ENCODE assay signal across 9 cellular contexts in the genomic region with DNA sequence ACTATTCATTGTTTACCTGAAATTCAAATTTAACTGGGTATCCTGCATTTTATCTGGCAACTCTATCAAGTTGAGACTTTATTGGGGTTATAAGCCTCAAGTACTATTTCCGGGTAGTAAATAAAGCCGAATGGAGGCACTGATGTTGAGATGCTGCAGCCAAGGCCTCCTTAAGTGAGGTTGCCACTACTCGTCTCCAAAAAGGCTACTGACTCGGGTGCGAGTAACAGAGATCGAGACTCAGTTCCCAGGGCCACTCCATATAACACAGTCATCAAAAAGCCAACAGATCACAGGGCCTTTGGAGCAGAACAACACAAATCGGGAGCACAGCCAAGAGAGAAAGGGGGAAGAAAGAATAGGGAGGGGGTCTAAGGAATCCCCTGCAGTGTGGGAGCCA. TPM values are rescaled to one million over a fixed set of nuclear protein-coding genes. Genes with fewer than 3 reads are reported as not detected.
DNase-seq lines count a peak whose midpoint lies in the region; FAIRE-seq and TF ChIP-seq lines count a peak whose summit lies in the region.
"Had no signal": no experiment of that assay in that cellular context is flagged by ENCODE, and none has a peak within 500 bp of the region (broad histone marks: within the 10 kb centered on the region; RNA-seq: fewer than 3 reads in every experiment).

No MANE protein-coding gene starts in this region.

- POLR2A ChIA-PET in activated CD4-positive, alpha-beta memory T cell treated with anti-CD3 and anti-CD28 coated beads, Interleukin-2, amount 10 ng/mL, durations not matched to agents 7 days and 5 days (lab: Charles Lee): interaction anchor here (1.2 to 1.4 kb wide), 2 partner anchors 33 to 57 kb away, joined by 3 read pairs; a partner anchor contains a TSS

- no peak for FAIRE-seq in frontal cortex (lab: Jason Lieb, UNC)
- FAIRE-seq: colon had no signal

- TF ChIP-seq CTCF in glutamatergic neuron (IDR thresholded peaks at IDR 0.05; ENCODE audit: partially characterized antibody, unreplicated experiment): no peak

- peak overlapping the region; percentile 96 for H3K4me3 Mint-ChIP-seq in activated CD4-positive, alpha-beta T cell treated with anti-CD3 and anti-CD28 coated beads, Interleukin-2, amount 10 ng/mL, durations not matched to agents 24 days and 14 days
- peak overlapping the region; percentile 99 for H3K4me3 Mint-ChIP-seq in activated CD4-positive, alpha-beta memory T cell treated with anti-CD3 and anti-CD28 coated beads, Interleukin-2, amount 10 ng/mL, durations not matched to agents 7 days and 5 days
- peak overlapping the region; percentile 100 for H3K4me3 Mint-ChIP-seq in glutamatergic neuron (ENCODE audit: unreplicated experiment)

- H3K27me3 Mint-ChIP-seq in activated CD4-positive, alpha-beta T cell treated with anti-CD3 and anti-CD28 coated beads, Interleukin-2, amount 10 ng/mL, durations not matched to agents 24 days and 14 days: no peaks in the 10 kb centered on the region
- H3K27me3 Mint-ChIP-seq in activated CD4-positive, alpha-beta memory T cell treated with anti-CD3 and anti-CD28 coated beads, Interleukin-2, amount 10 ng/mL, durations not matched to agents 7 days and 5 days: no peaks in the 10 kb centered on the region
- peaks cover 8% of the 10 kb centered on the region for H3K27me3 Mint-ChIP-seq in glutamatergic neuron (ENCODE audit: unreplicated experiment)

- peak overlapping the region; percentile 97 for H3K27ac Mint-ChIP-seq in activated CD4-positive, alpha-beta T cell treated with anti-CD3 and anti-CD28 coated beads, Interleukin-2, amount 10 ng/mL, durations not matched to agents 24 days and 14 days
- peak overlapping the region; percentile 97 for H3K27ac Mint-ChIP-seq in activated CD4-positive, alpha-beta memory T cell treated with anti-CD3 and anti-CD28 coated beads, Interleukin-2, amount 10 ng/mL, durations not matched to agents 7 days and 5 days
- peak overlapping the region; percentile 97 for H3K27ac Mint-ChIP-seq in glutamatergic neuron (ENCODE audit: unreplicated experiment)

- intact Hi-C loops in activated CD4-positive, alpha-beta T cell treated with anti-CD3 and anti-CD28 coated beads, Interleukin-2, amount 10 ng/mL, durations not matched to agents 24 days and 14 days (cut with micrococcal nuclease): loop anchor here (2.0 to 5.0 kb wide), 3 partner anchors 80 to 340 kb away; a partner anchor contains a TSS

- peaks cover 41% of the 10 kb centered on the region for H3K36me3 Mint-ChIP-seq in activated CD4-positive, alpha-beta T cell treated with anti-CD3 and anti-CD28 coated beads, Interleukin-2, amount 10 ng/mL, durations not matched to agents 24 days and 14 days (ENCODE audit: low read depth)
- H3K36me3 Mint-ChIP-seq in activated CD4-positive, alpha-beta memory T cell treated with anti-CD3 and anti-CD28 coated beads, Interleukin-2, amount 10 ng/mL, durations not matched to agents 7 days and 5 days (ENCODE audit: low read depth): peaks cover 54% of the 10 kb centered on the region
- H3K36me3 Mint-ChIP-seq in glutamatergic neuron (ENCODE audit: unreplicated experiment): peaks cover 5% of the 10 kb centered on the region

- DNase-seq in activated CD4-positive, alpha-beta T cell treated with anti-CD3 and anti-CD28 coated beads, Interleukin-2, amount 10 ng/mL, durations not matched to agents 24 days and 14 days: peak; percentile 74
- no peak for DNase-seq in activated CD4-positive, alpha-beta T cell treated with anti-CD3 and anti-CD28 coated beads for 1 hour
- peak; percentile 29 for DNase-seq in activated CD4-positive, alpha-beta memory T cell treated with anti-CD3 and anti-CD28 coated beads, Interleukin-2, amount 10 ng/mL, durations not matched to agents 7 days and 5 days
- no peak for DNase-seq in glutamatergic neuron
- DNase-seq in renal cortical epithelial cell (ENCODE audit: low read depth): peak; percentile 12
- no peak for DNase-seq in cerebellum (ENCODE audit: low spot score)
- DNase-seq in DMS153 treated with DMSO at 0.1 percent for 48 hours (lab: John Stamatoyannopoulos, UW; ENCODE audit: unreplicated experiment): no peak
- DNase-seq in frontal cortex (ENCODE audit: low spot score in 2 of 2): no peak

- CTCF ChIA-PET in activated CD4-positive, alpha-beta memory T cell treated with anti-CD3 and anti-CD28 coated beads, Interleukin-2, amount 10 ng/mL, durations not matched to agents 7 days and 5 days (lab: Charles Lee): interaction anchor here (0.9 kb wide), 1 partner anchor 35 kb away, joined by 3 read pairs; no protein-coding TSS in a partner anchor

- H3K9me3 Mint-ChIP-seq in activated CD4-positive, alpha-beta T cell treated with anti-CD3 and anti-CD28 coated beads, Interleukin-2, amount 10 ng/mL, durations not matched to agents 24 days and 14 days: no peaks in the 10 kb centered on the region
- no peaks in the 10 kb centered on the region for H3K9me3 Mint-ChIP-seq in activated CD4-positive, alpha-beta memory T cell treated with anti-CD3 and anti-CD28 coated beads, Interleukin-2, amount 10 ng/mL, durations not matched to agents 7 days and 5 days
- peaks cover 4% of the 10 kb centered on the region for H3K9me3 Mint-ChIP-seq in glutamatergic neuron (ENCODE audit: unreplicated experiment)

- H3K4me1 Mint-ChIP-seq in activated CD4-positive, alpha-beta T cell treated with anti-CD3 and anti-CD28 coated beads, Interleukin-2, amount 10 ng/mL, durations not matched to agents 24 days and 14 days: peaks cover 44% of the 10 kb centered on the region
- H3K4me1 Mint-ChIP-seq in activated CD4-positive, alpha-beta memory T cell treated with anti-CD3 and anti-CD28 coated beads, Interleukin-2, amount 10 ng/mL, durations not matched to agents 7 days and 5 days: peaks cover 59% of the 10 kb centered on the region
- peaks cover 25% of the 10 kb centered on the region for H3K4me1 Mint-ChIP-seq in glutamatergic neuron (ENCODE audit: low read depth, unreplicated experiment)

RNA-seq across cellular contexts. Expression of a gene that starts 0.5 kb away (rescaled TPM):
- 116 and 125 TPM in 2 replicates for total RNA-seq in activated CD4-positive, alpha-beta T cell treated with anti-CD3 and anti-CD28 coated beads, Interleukin-2, amount 10 ng/mL, durations not matched to agents 24 days and 14 days
- total RNA-seq in activated CD4-positive, alpha-beta memory T cell treated with anti-CD3 and anti-CD28 coated beads, Interleukin-2, amount 10 ng/mL, durations not matched to agents 7 days and 5 days: 100 to 1,000 TPM; 145 to 146 TPM
- total RNA-seq in glutamatergic neuron (ENCODE audit: unreplicated experiment) (263 TPM), renal cortical epithelial cell (206 and 250 TPM in 2 replicates), cerebellum (124 TPM), frontal cortex (161 TPM)

RNA-seq across cellular contexts. Expression of a gene that starts 0.7 kb away (rescaled TPM):
- 73.6 and 81.1 TPM in 2 replicates for total RNA-seq in activated CD4-positive, alpha-beta T cell treated with anti-CD3 and anti-CD28 coated beads, Interleukin-2, amount 10 ng/mL, durations not matched to agents 24 days and 14 days
- 10 to 100 TPM; 64.5 to 65.3 TPM for total RNA-seq in activated CD4-positive, alpha-beta memory T cell treated with anti-CD3 and anti-CD28 coated beads, Interleukin-2, amount 10 ng/mL, durations not matched to agents 7 days and 5 days
- total RNA-seq in glutamatergic neuron (ENCODE audit: unreplicated experiment) (121 TPM), renal cortical epithelial cell (113 and 168 TPM in 2 replicates), cerebellum (34.4 TPM), frontal cortex (24.5 TPM)

RNA-seq across cellular contexts. Expression of a gene that starts 24.4 kb away (rescaled TPM):
- total RNA-seq in activated CD4-positive, alpha-beta T cell treated with anti-CD3 and anti-CD28 coated beads, Interleukin-2, amount 10 ng/mL, durations not matched to agents 24 days and 14 days: 0.40 and 0.54 TPM in 2 replicates
- total RNA-seq in activated CD4-positive, alpha-beta memory T cell treated with anti-CD3 and anti-CD28 coated beads, Interleukin-2, amount 10 ng/mL, durations not matched to agents 7 days and 5 days: under 1 TPM; 0.40 to 0.43 TPM
- 1,198 TPM for total RNA-seq in glutamatergic neuron (ENCODE audit: unreplicated experiment)
- 0.05 TPM in 1 of 2 replicates, not detected in the other for total RNA-seq in renal cortical epithelial cell
- total RNA-seq in cerebellum: 14.3 TPM
- 0.41 TPM for total RNA-seq in frontal cortex

RNA-seq across cellular contexts. Expression of a gene that starts 57.6 kb away (rescaled TPM):
- total RNA-seq in activated CD4-positive, alpha-beta T cell treated with anti-CD3 and anti-CD28 coated beads, Interleukin-2, amount 10 ng/mL, durations not matched to agents 24 days and 14 days: 51.8 and 60.2 TPM in 2 replicates
- 10 to 100 TPM; 53.8 to 60.8 TPM for total RNA-seq in activated CD4-positive, alpha-beta memory T cell treated with anti-CD3 and anti-CD28 coated beads, Interleukin-2, amount 10 ng/mL, durations not matched to agents 7 days and 5 days
- total RNA-seq in glutamatergic neuron (ENCODE audit: unreplicated experiment) (48.8 TPM), renal cortical epithelial cell (42.7 and 65.3 TPM in 2 replicates), cerebellum (42.1 TPM), frontal cortex (24.1 TPM)

RNA-seq across cellular contexts. Expression of a gene that starts 57.8 kb away (rescaled TPM):
- total RNA-seq in activated CD4-positive, alpha-beta T cell treated with anti-CD3 and anti-CD28 coated beads, Interleukin-2, amount 10 ng/mL, durations not matched to agents 24 days and 14 days: 0.02 and 0.05 TPM in 2 replicates
- not detected for total RNA-seq in activated CD4-positive, alpha-beta memory T cell treated with anti-CD3 and anti-CD28 coated beads, Interleukin-2, amount 10 ng/mL, durations not matched to agents 7 days and 5 days
- total RNA-seq in glutamatergic neuron (ENCODE audit: unreplicated experiment) (79.4 TPM), renal cortical epithelial cell (4.2 and 17.7 TPM in 2 replicates), cerebellum (17.2 TPM), frontal cortex (11.0 TPM)

Comparison
In these comparisons a context has a peak if more than half of its experiments do, and no peak if none do; other contexts are left out.
1. DNase-seq: peak in activated CD4-positive, alpha-beta T cell treated with anti-CD3 and anti-CD28 coated beads, Interleukin-2, amount 10 ng/mL, durations not matched to agents 24 days and 14 days (single experiment), activated CD4-positive, alpha-beta memory T cell treated with anti-CD3 and anti-CD28 coated beads, Interleukin-2, amount 10 ng/mL, durations not matched to agents 7 days and 5 days (single experiment) and renal cortical epithelial cell (single experiment); none in activated CD4-positive, alpha-beta T cell treated with anti-CD3 and anti-CD28 coated beads for 1 hour (single experiment), glutamatergic neuron (single experiment), cerebellum (single experiment), DMS153 treated with DMSO at 0.1 percent for 48 hours (single experiment) and frontal cortex (0 of 2).
2. RNA of a gene that starts 24.4 kb away (total RNA-seq): 1,198 TPM in glutamatergic neuron (single experiment); 14.3 TPM in cerebellum (single experiment), 0.40 to 0.43 TPM in activated CD4-positive, alpha-beta memory T cell treated with anti-CD3 and anti-CD28 coated beads, Interleukin-2, amount 10 ng/mL, durations not matched to agents 7 days and 5 days, 0.41 TPM in frontal cortex (single experiment), 0.40 to 0.54 TPM in activated CD4-positive, alpha-beta T cell treated with anti-CD3 and anti-CD28 coated beads, Interleukin-2, amount 10 ng/mL, durations not matched to agents 24 days and 14 days and 0.05 TPM in renal cortical epithelial cell; every median in the first group is over 10 times any median in the second.
3. Peak in every context shown above with its lines, with median percentiles within 50 percentile points of each other: H3K27ac Mint-ChIP-seq and H3K4me3 Mint-ChIP-seq.